Comparison of ENCODE assay signal across 8 cellular contexts in the genomic region with DNA sequence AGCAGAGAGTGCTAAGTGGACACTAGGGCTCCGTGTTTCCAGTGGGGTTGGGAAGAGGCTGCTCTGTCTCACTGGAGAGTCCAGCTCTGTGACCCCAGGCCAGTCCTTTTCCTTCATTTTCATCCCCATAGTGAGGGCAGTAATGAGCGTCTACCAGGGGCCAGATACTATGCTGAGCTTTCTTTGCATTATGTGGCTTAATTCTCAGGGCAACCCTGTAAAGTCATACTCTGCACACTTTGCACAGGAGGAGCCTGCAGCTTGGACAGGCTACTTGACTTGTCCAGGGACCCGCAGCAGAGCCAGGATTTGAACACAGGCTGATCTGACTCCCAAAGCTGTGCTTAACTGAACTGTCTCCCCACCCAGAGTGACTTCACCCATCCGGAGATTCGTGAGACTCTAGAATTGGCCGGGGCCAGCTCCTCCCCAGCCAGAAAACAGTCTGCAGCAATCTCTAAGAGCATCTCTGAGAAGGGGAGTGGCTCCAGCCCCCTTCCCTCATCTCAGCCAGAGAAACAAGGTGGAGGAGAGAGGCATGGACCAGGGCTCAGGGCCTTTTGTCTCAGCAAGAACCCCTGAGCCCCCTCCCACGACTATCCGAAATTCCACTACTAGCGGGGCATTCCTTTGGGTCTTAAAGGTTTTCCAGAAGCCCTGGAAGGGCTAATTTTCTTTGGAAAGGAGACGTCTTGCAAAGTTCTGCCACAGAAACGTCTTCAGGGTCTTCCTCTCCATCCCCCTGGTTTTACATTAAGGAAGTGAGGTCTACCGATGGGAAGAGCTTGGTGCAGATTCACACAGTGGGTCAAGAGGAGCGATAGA. TPM values are rescaled to one million over a fixed set of nuclear protein-coding genes. Genes with fewer than 3 reads are reported as not detected.
DNase-seq lines count a peak whose midpoint lies in the region; ATAC-seq and TF ChIP-seq lines count a peak whose summit lies in the region.

No MANE protein-coding gene starts in this region.

- POLR2A ChIA-PET in activated CD4-positive, alpha-beta memory T cell treated with anti-CD3 and anti-CD28 coated beads for 36 hours (lab: Charles Lee), result interaction anchor here (0.9 kb wide), 1 partner anchor 92 kb away, joined by 3 read pairs; no protein-coding TSS in a partner anchor
- POLR2A ChIA-PET in activated CD4-positive, alpha-beta memory T cell treated with anti-CD3 and anti-CD28 coated beads, Interleukin-2, amount 10 ng/mL, durations not matched to agents 7 days and 5 days (lab: Charles Lee), result no interaction called here

- peaks cover 42% of the 10 kb centered on the region for H3K27me3 Mint-ChIP-seq in activated CD4-positive, alpha-beta memory T cell treated with anti-CD3 and anti-CD28 coated beads for 36 hours
- peaks cover 48% of the 10 kb centered on the region for H3K27me3 Mint-ChIP-seq in activated CD4-positive, alpha-beta memory T cell treated with anti-CD3 and anti-CD28 coated beads, Interleukin-2, amount 10 ng/mL, durations not matched to agents 7 days and 5 days

- H3K4me1 ChIP-seq in suprapubic skin, result peaks cover 30% of the 10 kb centered on the region

- TF ChIP-seq POLR2A in suprapubic skin (IDR thresholded peaks at IDR 0.05), result no peak

- H3K9me3 ChIP-seq in suprapubic skin, result no peaks in the 10 kb centered on the region

- no peaks in the 10 kb centered on the region for H3K9me3 Mint-ChIP-seq in activated CD4-positive, alpha-beta memory T cell treated with anti-CD3 and anti-CD28 coated beads for 36 hours
- no peaks in the 10 kb centered on the region for H3K9me3 Mint-ChIP-seq in activated CD4-positive, alpha-beta memory T cell treated with anti-CD3 and anti-CD28 coated beads, Interleukin-2, amount 10 ng/mL, durations not matched to agents 7 days and 5 days

- TF ChIP-seq CTCF in suprapubic skin (IDR thresholded peaks at IDR 0.05), result no peak

- 46% methylated on average over 11 of the region's 13 CpGs for WGBS in suprapubic skin

- no peak for TF ChIP-seq EP300 in suprapubic skin (IDR thresholded peaks at IDR 0.05)

- CTCF ChIA-PET in activated CD4-positive, alpha-beta memory T cell treated with anti-CD3 and anti-CD28 coated beads for 36 hours (lab: Charles Lee), result interaction anchor here (0.6 to 7.2 kb wide), 21 partner anchors 11 to 351 kb away, joined by 3 to 80 read pairs (median 3); no protein-coding TSS in a partner anchor
- CTCF ChIA-PET in activated CD4-positive, alpha-beta memory T cell treated with anti-CD3 and anti-CD28 coated beads, Interleukin-2, amount 10 ng/mL, durations not matched to agents 7 days and 5 days (lab: Charles Lee), result interaction anchor here (0.6 to 2.7 kb wide), 14 partner anchors 10 to 520 kb away, joined by 3 to 32 read pairs (median 3); no protein-coding TSS in a partner anchor

- no peaks in the 10 kb centered on the region for H3K36me3 ChIP-seq in suprapubic skin

- ATAC-seq in GM19467 (IDR thresholded peaks at IDR 0.05; ENCODE audit: unreplicated experiment) (no peak), GM21447 (IDR thresholded peaks at IDR 0.05; ENCODE audit: unreplicated experiment) (no peak)

- H3K27ac ChIP-seq in angular gyrus (ENCODE audit: low read depth, low read length) (peak overlapping the region; percentile 53), suprapubic skin (no peak overlapping the region)

- H3K27me3 ChIP-seq in suprapubic skin, result peaks cover 28% of the 10 kb centered on the region

- intact Hi-C loops in activated CD4-positive, alpha-beta memory T cell treated with anti-CD3 and anti-CD28 coated beads for 36 hours (cut with micrococcal nuclease), result loop anchor here (1.0 to 10.0 kb wide), 2 partner anchors 159 to 347 kb away; no protein-coding TSS in a partner anchor

- peaks cover 3% of the 10 kb centered on the region for H3K36me3 Mint-ChIP-seq in activated CD4-positive, alpha-beta memory T cell treated with anti-CD3 and anti-CD28 coated beads for 36 hours
- no peaks in the 10 kb centered on the region for H3K36me3 Mint-ChIP-seq in activated CD4-positive, alpha-beta memory T cell treated with anti-CD3 and anti-CD28 coated beads, Interleukin-2, amount 10 ng/mL, durations not matched to agents 7 days and 5 days (ENCODE audit: low read depth)

- H3K4me3 ChIP-seq in suprapubic skin, result peak overlapping the region; percentile 48

- no peak overlapping the region for H3K27ac Mint-ChIP-seq in activated CD4-positive, alpha-beta memory T cell treated with anti-CD3 and anti-CD28 coated beads for 36 hours
- no peak overlapping the region for H3K27ac Mint-ChIP-seq in activated CD4-positive, alpha-beta memory T cell treated with anti-CD3 and anti-CD28 coated beads, Interleukin-2, amount 10 ng/mL, durations not matched to agents 7 days and 5 days

- H3K4me1 Mint-ChIP-seq in activated CD4-positive, alpha-beta memory T cell treated with anti-CD3 and anti-CD28 coated beads for 36 hours (ENCODE audit: low read depth), result peaks cover 12% of the 10 kb centered on the region
- H3K4me1 Mint-ChIP-seq in activated CD4-positive, alpha-beta memory T cell treated with anti-CD3 and anti-CD28 coated beads, Interleukin-2, amount 10 ng/mL, durations not matched to agents 7 days and 5 days, result peaks cover 19% of the 10 kb centered on the region

- H3K4me3 Mint-ChIP-seq in activated CD4-positive, alpha-beta memory T cell treated with anti-CD3 and anti-CD28 coated beads for 36 hours, result no peak overlapping the region
- H3K4me3 Mint-ChIP-seq in activated CD4-positive, alpha-beta memory T cell treated with anti-CD3 and anti-CD28 coated beads, Interleukin-2, amount 10 ng/mL, durations not matched to agents 7 days and 5 days, result no peak overlapping the region

- peak; percentile 9 for DNase-seq in activated CD4-positive, alpha-beta memory T cell treated with anti-CD3 and anti-CD28 coated beads for 36 hours
- DNase-seq in activated CD4-positive, alpha-beta memory T cell treated with anti-CD3 and anti-CD28 coated beads, Interleukin-2, amount 10 ng/mL, durations not matched to agents 7 days and 5 days, result no peak
- peak; percentile 34 for DNase-seq in left kidney (ENCODE audit: low read depth, low spot score)
- peak in 1 of 2 donors; percentile 64 for DNase-seq in suprapubic skin (ENCODE audit: low spot score in 2 of 2)
- no peak for DNase-seq in NCI-H1694 treated with DMSO at 0.1 percent for 48 hours (lab: John Stamatoyannopoulos, UW)

RNA-seq across cellular contexts. Expression of a gene that starts 0.9 kb away (rescaled TPM):
- total RNA-seq in activated CD4-positive, alpha-beta memory T cell treated with anti-CD3 and anti-CD28 coated beads for 36 hours, result not detected
- total RNA-seq in activated CD4-positive, alpha-beta memory T cell treated with anti-CD3 and anti-CD28 coated beads, Interleukin-2, amount 10 ng/mL, durations not matched to agents 7 days and 5 days, result not detected
- total RNA-seq in suprapubic skin, result 1 to 10 TPM in 2 of 4 donors, under 1 TPM in 1, not detected in 1; 0.48 to 3.0 (median 1.6) TPM

RNA-seq across cellular contexts. Expression of a gene that starts 14.7 kb away (rescaled TPM):
- total RNA-seq in activated CD4-positive, alpha-beta memory T cell treated with anti-CD3 and anti-CD28 coated beads for 36 hours, result under 1 TPM in 1 of 2 experiments, not detected in 1; 0.29 TPM
- under 1 TPM; 0.38 to 0.60 TPM for total RNA-seq in activated CD4-positive, alpha-beta memory T cell treated with anti-CD3 and anti-CD28 coated beads, Interleukin-2, amount 10 ng/mL, durations not matched to agents 7 days and 5 days
- total RNA-seq in suprapubic skin, result not detected

RNA-seq across cellular contexts. Expression of a gene that starts 29.6 kb away (rescaled TPM):
- total RNA-seq in activated CD4-positive, alpha-beta memory T cell treated with anti-CD3 and anti-CD28 coated beads for 36 hours, result 1 to 10 TPM; 3.6 to 4.0 TPM
- not detected for total RNA-seq in activated CD4-positive, alpha-beta memory T cell treated with anti-CD3 and anti-CD28 coated beads, Interleukin-2, amount 10 ng/mL, durations not matched to agents 7 days and 5 days
- total RNA-seq in suprapubic skin, result 100 to 1,000 TPM in 3 of 4 donors, 10 to 100 TPM in 1; 61.9 to 283 (median 228) TPM

RNA-seq across cellular contexts. Expression of a gene that starts 54.1 kb away (rescaled TPM):
- total RNA-seq in activated CD4-positive, alpha-beta memory T cell treated with anti-CD3 and anti-CD28 coated beads for 36 hours, result 10 to 100 TPM; 30.4 to 32.7 TPM
- 10 to 100 TPM; 78.4 to 84.0 TPM for total RNA-seq in activated CD4-positive, alpha-beta memory T cell treated with anti-CD3 and anti-CD28 coated beads, Interleukin-2, amount 10 ng/mL, durations not matched to agents 7 days and 5 days
- total RNA-seq in suprapubic skin, result 10 to 100 TPM in 2 of 4 donors, 1 to 10 TPM in 2; 8.8 to 39.7 (median 18.1) TPM

RNA-seq across cellular contexts. Expression of a gene that starts 54.4 kb away (rescaled TPM):
- 100 to 1,000 TPM; 208 to 213 TPM for total RNA-seq in activated CD4-positive, alpha-beta memory T cell treated with anti-CD3 and anti-CD28 coated beads for 36 hours
- 100 to 1,000 TPM; 204 to 214 TPM for total RNA-seq in activated CD4-positive, alpha-beta memory T cell treated with anti-CD3 and anti-CD28 coated beads, Interleukin-2, amount 10 ng/mL, durations not matched to agents 7 days and 5 days
- total RNA-seq in suprapubic skin, result 10 to 100 TPM; 47.1 to 68.1 (median 50.7) TPM

Comparison
In these comparisons a context has a peak if more than half of its experiments do, and no peak if none do; other contexts are left out.
1. DNase-seq: peak in activated CD4-positive, alpha-beta memory T cell treated with anti-CD3 and anti-CD28 coated beads for 36 hours (single experiment) and left kidney (single experiment); none in activated CD4-positive, alpha-beta memory T cell treated with anti-CD3 and anti-CD28 coated beads, Interleukin-2, amount 10 ng/mL, durations not matched to agents 7 days and 5 days (single experiment) and NCI-H1694 treated with DMSO at 0.1 percent for 48 hours (single experiment).
2. RNA of a gene that starts 29.6 kb away (total RNA-seq): 61.9 to 283 TPM in suprapubic skin; 3.6 to 4.0 TPM in activated CD4-positive, alpha-beta memory T cell treated with anti-CD3 and anti-CD28 coated beads for 36 hours and not detected in activated CD4-positive, alpha-beta memory T cell treated with anti-CD3 and anti-CD28 coated beads, Interleukin-2, amount 10 ng/mL, durations not matched to agents 7 days and 5 days; every median in the first group is over 10 times any median in the second.